18 cellular contexts compared by ENCODE assay signal in genomic region chr7:70392282-70392681, GRCh38.
DNase-seq lines count a peak whose midpoint lies in the region; ATAC-seq and TF ChIP-seq lines count a peak whose summit lies in the region.
"Had no signal": no experiment of that assay in that cellular context is flagged by ENCODE, and none has a peak within 500 bp of the region (broad histone marks: within the 10 kb centered on the region; RNA-seq: fewer than 3 reads in every experiment).

No MANE protein-coding gene starts in this region.

- H3K27ac ChIP-seq in body of pancreas (no peak overlapping the region), ovary (peak overlapping the region in 1 of 2 donors; percentile 38)
- H3K27ac ChIP-seq: cardiac muscle cell, Peyer's patch, upper lobe of left lung had no signal

- H3K27me3 ChIP-seq in body of pancreas (no peaks in the 10 kb centered on the region), ovary (no peaks in the 10 kb centered on the region)
- H3K27me3 ChIP-seq: cardiac muscle cell, Peyer's patch, upper lobe of left lung had no signal

- peak; percentile 80 for TF ChIP-seq EP300 in ovary (IDR thresholded peaks at IDR 0.05)

- in situ Hi-C loops in G401 (cut with HindIII; ENCODE audit: low sequenced_read_pairs), result no loop called here

- WGBS in body of pancreas, 2 donors, result 59 to 70% methylated on average over 2 of the region's 2 CpGs
- WGBS in ovary, 3 donors, result 7 to 11% (median 7%) methylated on average over 2 of the region's 2 CpGs

- ATAC-seq in body of pancreas (peak; percentile 38), Right ventricle myocardium superior (ENCODE audit: poor library complexity) (peak; percentile 83), GM21717 (IDR thresholded peaks at IDR 0.05; ENCODE audit: unreplicated experiment) (no peak)

- DNase-seq in AG04449 (ENCODE audit: low read depth, low spot score) (peak; percentile 9), body of pancreas (no peak), Right ventricle myocardium superior (no peak), ovary (no peak), G401 (ENCODE audit: low spot score) (no peak), HEK293T (ENCODE audit: extremely low spot score) (no peak), 8988T (no peak)
- DNase-seq: activated CD4-positive, alpha-beta T cell treated with anti-CD3 and anti-CD28 coated beads for 4 hours; CD4-positive, CD25-positive, alpha-beta regulatory T cell; DMS79; effector memory CD4-positive, alpha-beta T cell; immature natural killer cell; KBM-7; NCI-H1105; Peyer's patch; upper lobe of left lung had no signal

- H3K4me3 ChIP-seq in AG04449 (ENCODE audit: low read depth, low read length) (no peak overlapping the region), body of pancreas (no peak overlapping the region), ovary (no peak overlapping the region)
- H3K4me3 ChIP-seq: cardiac muscle cell, Peyer's patch, upper lobe of left lung had no signal

- POLR2A ChIA-PET in AG04449 (lab: Yijun Ruan, JAX) (interaction anchor here (0.5 kb wide), 1 partner anchor 213 kb away, joined by 3 read pairs; no protein-coding TSS in a partner anchor), HEK293T (lab: Yijun Ruan, JAX) (no interaction called here)

- H3K9me3 ChIP-seq in body of pancreas (no peaks in the 10 kb centered on the region), ovary (no peaks in the 10 kb centered on the region)
- H3K9me3 ChIP-seq: Peyer's patch, upper lobe of left lung had no signal

- no peaks in the 10 kb centered on the region for H3K4me1 ChIP-seq in body of pancreas
- H3K4me1 ChIP-seq in ovary (ENCODE audit: insufficient read depth), result peaks cover 13% of the 10 kb centered on the region
- H3K4me1 ChIP-seq: Peyer's patch, upper lobe of left lung had no signal

- H3K36me3 ChIP-seq in body of pancreas (replicated peaks in 1 of 2; ENCODE audit: insufficient read depth in 1 of 2, low read depth in 2 of 2), result no peaks in the 10 kb centered on the region
- H3K36me3 ChIP-seq in ovary, result no peaks in the 10 kb centered on the region
- H3K36me3 ChIP-seq: cardiac muscle cell, Peyer's patch, upper lobe of left lung had no signal

- TF ChIP-seq POLR2A in body of pancreas (IDR thresholded peaks at IDR 0.05), result no peak
- TF ChIP-seq POLR2A in ovary (IDR thresholded peaks at IDR 0.05), result no peak

- CTCF ChIA-PET in AG04449 (lab: Yijun Ruan, JAX) (no interaction called here), HEK293T (lab: Yijun Ruan, JAX) (no interaction called here)

- no peak for TF ChIP-seq CTCF in AG04449 (IDR thresholded peaks at IDR 0.05; ENCODE audit: insufficient read depth, low read length, missing control alignments)
- no peak for TF ChIP-seq CTCF in body of pancreas (IDR thresholded peaks at IDR 0.05)
- no peak for TF ChIP-seq CTCF in ovary (IDR thresholded peaks at IDR 0.05)

- intact Hi-C loops in body of pancreas (cut with DNase I), result no loop called here
- intact Hi-C loops in Right ventricle myocardium superior (cut with DNase I), result no loop called here
- intact Hi-C loops in ovary (cut with DNase I), result no loop called here

TF ChIP-seq in HEK293T, 16 proteins besides CTCF, POLR2A, EP300 and RAD21:
- no peak for TF ChIP-seq CTBP1 (IDR thresholded peaks at IDR 0.05; ENCODE audit: borderline replicate concordance)
- TF ChIP-seq BHLHE40 (IDR thresholded peaks at IDR 0.05; ENCODE audit: borderline replicate concordance), result no peak
- no peak for TF ChIP-seq L3MBTL2 (conservative IDR thresholded peaks at IDR 0.05)
- TF ChIP-seq ZNF384 (IDR thresholded peaks at IDR 0.05), result no peak
- no peak for TF ChIP-seq ARNT (IDR thresholded peaks at IDR 0.05)
- TF ChIP-seq TARDBP (IDR thresholded peaks at IDR 0.05), result no peak
- TF ChIP-seq LEF1 (IDR thresholded peaks at IDR 0.05; ENCODE audit: borderline replicate concordance), result no peak
- no peak for TF ChIP-seq PKNOX1 (IDR thresholded peaks at IDR 0.05)
- no peak for TF ChIP-seq FOXK2 (IDR thresholded peaks at IDR 0.05)
- TF ChIP-seq FOXA1 (IDR thresholded peaks at IDR 0.05), result no peak
- TF ChIP-seq SUZ12 (IDR thresholded peaks at IDR 0.05), result no peak
- TF ChIP-seq FOXM1 (IDR thresholded peaks at IDR 0.05; ENCODE audit: borderline replicate concordance), result no peak
- TF ChIP-seq ELF4 (IDR thresholded peaks at IDR 0.05), result no peak
- no peak for TF ChIP-seq SP1 (IDR thresholded peaks at IDR 0.05)
- TF ChIP-seq NFRKB (IDR thresholded peaks at IDR 0.05), result no peak
- no peak for TF ChIP-seq HDGF (IDR thresholded peaks at IDR 0.05; ENCODE audit: borderline replicate concordance)
